Comparison of ENCODE assay signal across 19 cellular contexts in the genomic region with DNA sequence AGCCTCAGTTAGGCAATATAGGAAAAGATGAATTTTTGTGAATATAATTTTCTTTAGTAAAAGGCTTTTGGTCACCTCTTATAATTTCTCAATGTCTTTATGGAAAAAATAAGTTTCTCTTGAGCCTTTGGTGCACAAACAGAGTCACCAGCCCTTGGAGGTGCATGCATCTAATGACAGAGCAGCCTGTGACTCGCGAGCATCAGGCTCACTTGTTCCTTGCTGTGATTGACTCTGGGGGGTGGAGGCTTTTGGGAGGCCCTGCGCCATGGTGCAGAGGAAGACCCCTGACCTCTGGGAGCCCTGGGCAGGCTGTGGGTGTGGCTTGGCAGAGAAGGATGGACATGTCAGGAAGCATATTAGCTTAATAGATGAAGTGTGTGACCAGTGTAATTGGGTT.
DNase-seq lines count a peak whose midpoint lies in the region; ATAC-seq and TF ChIP-seq lines count a peak whose summit lies in the region.
"Had no signal": no experiment of that assay in that cellular context is flagged by ENCODE, and none has a peak within 500 bp of the region (broad histone marks: within the 10 kb centered on the region; RNA-seq: fewer than 3 reads in every experiment).

No MANE protein-coding gene starts in this region.

- POLR2A ChIA-PET in activated B cell treated with CpG ODN at 0.5 μM for 24 hours (lab: Charles Lee): no interaction called here

- H3K27me3 Mint-ChIP-seq in activated B cell treated with CpG ODN at 0.5 μM for 24 hours (no peaks in the 10 kb centered on the region), natural killer cell (ENCODE audit: low read depth in 2 of 2) (no peaks in the 10 kb centered on the region)
- no peaks in the 10 kb centered on the region for H3K27me3 Mint-ChIP-seq in activated T-helper 2 cell treated with anti-CD3 and anti-CD28 coated beads, Interferon-gamma antibody, Interleukin-2, Interleukin-4, amounts not matched to agents 10 μg/mL and 5 μg/mL and 100 μg/mL, durations not matched to agents 14 hours and 24 hours and 36 hours (ENCODE audit: low read depth)

- peak overlapping the region; percentile 9 for H3K4me3 Mint-ChIP-seq in activated B cell treated with CpG ODN at 0.5 μM for 24 hours
- H3K4me3 Mint-ChIP-seq in activated T-helper 2 cell treated with anti-CD3 and anti-CD28 coated beads, Interferon-gamma antibody, Interleukin-2, Interleukin-4, amounts not matched to agents 10 μg/mL and 5 μg/mL and 100 μg/mL, durations not matched to agents 14 hours and 24 hours and 36 hours (ENCODE audit: low read depth): no peak overlapping the region
- no peak overlapping the region for H3K4me3 Mint-ChIP-seq in natural killer cell

- H3K27ac Mint-ChIP-seq in activated B cell treated with CpG ODN at 0.5 μM for 24 hours (peak overlapping the region; percentile 62), natural killer cell (peak overlapping the region; percentile 82 to 94)
- peak overlapping the region; percentile 62 for H3K27ac Mint-ChIP-seq in activated T-helper 2 cell treated with anti-CD3 and anti-CD28 coated beads, Interferon-gamma antibody, Interleukin-2, Interleukin-4, amounts not matched to agents 10 μg/mL and 5 μg/mL and 100 μg/mL, durations not matched to agents 14 hours and 24 hours and 36 hours

- TF ChIP-seq CTCF in activated B cell treated with CpG ODN at 0.5 μM for 24 hours (IDR thresholded peaks at IDR 0.05): no peak
- no peak for TF ChIP-seq CTCF in natural killer cell (IDR thresholded peaks at IDR 0.05)

- CTCF ChIA-PET in activated B cell treated with CpG ODN at 0.5 μM for 24 hours (lab: Charles Lee): no interaction called here

- H3K36me3 Mint-ChIP-seq in activated B cell treated with CpG ODN at 0.5 μM for 24 hours (ENCODE audit: low read depth): peaks cover 88% of the 10 kb centered on the region
- peaks cover 94% of the 10 kb centered on the region for H3K36me3 Mint-ChIP-seq in activated T-helper 2 cell treated with anti-CD3 and anti-CD28 coated beads, Interferon-gamma antibody, Interleukin-2, Interleukin-4, amounts not matched to agents 10 μg/mL and 5 μg/mL and 100 μg/mL, durations not matched to agents 14 hours and 24 hours and 36 hours (ENCODE audit: low read depth)
- H3K36me3 Mint-ChIP-seq in natural killer cell: peaks cover 31% of the 10 kb centered on the region

- peaks cover 75% of the 10 kb centered on the region for H3K4me1 Mint-ChIP-seq in activated B cell treated with CpG ODN at 0.5 μM for 24 hours
- peaks cover 67% of the 10 kb centered on the region for H3K4me1 Mint-ChIP-seq in activated T-helper 2 cell treated with anti-CD3 and anti-CD28 coated beads, Interferon-gamma antibody, Interleukin-2, Interleukin-4, amounts not matched to agents 10 μg/mL and 5 μg/mL and 100 μg/mL, durations not matched to agents 14 hours and 24 hours and 36 hours (ENCODE audit: low read depth)
- peaks cover 66% of the 10 kb centered on the region in 2 donors for H3K4me1 Mint-ChIP-seq in natural killer cell

- no peaks in the 10 kb centered on the region for H3K9me3 Mint-ChIP-seq in activated B cell treated with CpG ODN at 0.5 μM for 24 hours
- no peaks in the 10 kb centered on the region for H3K9me3 Mint-ChIP-seq in activated T-helper 2 cell treated with anti-CD3 and anti-CD28 coated beads, Interferon-gamma antibody, Interleukin-2, Interleukin-4, amounts not matched to agents 10 μg/mL and 5 μg/mL and 100 μg/mL, durations not matched to agents 14 hours and 24 hours and 36 hours
- H3K9me3 Mint-ChIP-seq in natural killer cell: no peaks in the 10 kb centered on the region

- intact Hi-C loops in activated B cell treated with CpG ODN at 0.5 μM for 24 hours (cut with micrococcal nuclease): loop anchor here (1.0 kb wide), 1 partner anchor 9 kb away; no protein-coding TSS in a partner anchor
- intact Hi-C loops in activated T-helper 2 cell treated with anti-CD3 and anti-CD28 coated beads, Interferon-gamma antibody, Interleukin-2, Interleukin-4, amounts not matched to agents 10 μg/mL and 5 μg/mL and 100 μg/mL, durations not matched to agents 14 hours and 24 hours and 36 hours (cut with micrococcal nuclease): loop anchor here (1.0 to 5.0 kb wide), 2 partner anchors 13 to 442 kb away; no protein-coding TSS in a partner anchor
- intact Hi-C loops in natural killer cell (cut with micrococcal nuclease): no loop called here

- peak; percentile 29 to 42 for DNase-seq in activated CD4-positive, alpha-beta T cell treated with anti-CD3 and anti-CD28 coated beads for 4 hours
- no peak for DNase-seq in activated CD4-positive, alpha-beta T cell treated with anti-CD3 and anti-CD28 coated beads for 1 hour
- DNase-seq in activated B cell treated with CpG ODN at 0.5 μM for 24 hours (no peak), natural killer cell (no peak), pons (ENCODE audit: low spot score) (no peak), NCI-H345 (lab: John Stamatoyannopoulos, UW) (no peak)
- no peak for DNase-seq in activated T-helper 2 cell treated with anti-CD3 and anti-CD28 coated beads, Interferon-gamma antibody, Interleukin-2, Interleukin-4, amounts not matched to agents 10 μg/mL and 5 μg/mL and 100 μg/mL, durations not matched to agents 14 hours and 24 hours and 36 hours (ENCODE audit: low spot score)
- DNase-seq: anterior cingulate cortex; cerebellar nuclear complex; DMS153; effector CD8-positive, alpha-beta T cell; Karpas-422; NCI-H1092; NCI-H2081 treated with DMSO at 0.1 percent for 48 hours; NCI-H524 treated with DMSO at 0.1 percent for 48 hours; pancreas; transverse colon had no signal

- ATAC-seq in activated B cell treated with CpG ODN at 0.5 μM for 24 hours (ENCODE audit: low read depth) (no peak), natural killer cell (no peak), HG02678 (IDR thresholded peaks at IDR 0.05; ENCODE audit: unreplicated experiment) (no peak)
- ATAC-seq: A549, pancreas had no signal

Comparison
In these comparisons a context has a peak if more than half of its experiments do, and no peak if none do; other contexts are left out.
1. DNase-seq: peak in activated CD4-positive, alpha-beta T cell treated with anti-CD3 and anti-CD28 coated beads for 4 hours (2 of 2); none in activated CD4-positive, alpha-beta T cell treated with anti-CD3 and anti-CD28 coated beads for 1 hour (single experiment), activated B cell treated with CpG ODN at 0.5 μM for 24 hours (single experiment), activated T-helper 2 cell treated with anti-CD3 and anti-CD28 coated beads, Interferon-gamma antibody, Interleukin-2, Interleukin-4, amounts not matched to agents 10 μg/mL and 5 μg/mL and 100 μg/mL, durations not matched to agents 14 hours and 24 hours and 36 hours (single experiment), natural killer cell (single experiment), pons (single experiment) and NCI-H345 (single experiment).
2. Peak in every context shown above with its lines, with median percentiles within 50 percentile points of each other: H3K27ac Mint-ChIP-seq.